Comparison of ENCODE assay signal across 8 cellular contexts in the genomic region with DNA sequence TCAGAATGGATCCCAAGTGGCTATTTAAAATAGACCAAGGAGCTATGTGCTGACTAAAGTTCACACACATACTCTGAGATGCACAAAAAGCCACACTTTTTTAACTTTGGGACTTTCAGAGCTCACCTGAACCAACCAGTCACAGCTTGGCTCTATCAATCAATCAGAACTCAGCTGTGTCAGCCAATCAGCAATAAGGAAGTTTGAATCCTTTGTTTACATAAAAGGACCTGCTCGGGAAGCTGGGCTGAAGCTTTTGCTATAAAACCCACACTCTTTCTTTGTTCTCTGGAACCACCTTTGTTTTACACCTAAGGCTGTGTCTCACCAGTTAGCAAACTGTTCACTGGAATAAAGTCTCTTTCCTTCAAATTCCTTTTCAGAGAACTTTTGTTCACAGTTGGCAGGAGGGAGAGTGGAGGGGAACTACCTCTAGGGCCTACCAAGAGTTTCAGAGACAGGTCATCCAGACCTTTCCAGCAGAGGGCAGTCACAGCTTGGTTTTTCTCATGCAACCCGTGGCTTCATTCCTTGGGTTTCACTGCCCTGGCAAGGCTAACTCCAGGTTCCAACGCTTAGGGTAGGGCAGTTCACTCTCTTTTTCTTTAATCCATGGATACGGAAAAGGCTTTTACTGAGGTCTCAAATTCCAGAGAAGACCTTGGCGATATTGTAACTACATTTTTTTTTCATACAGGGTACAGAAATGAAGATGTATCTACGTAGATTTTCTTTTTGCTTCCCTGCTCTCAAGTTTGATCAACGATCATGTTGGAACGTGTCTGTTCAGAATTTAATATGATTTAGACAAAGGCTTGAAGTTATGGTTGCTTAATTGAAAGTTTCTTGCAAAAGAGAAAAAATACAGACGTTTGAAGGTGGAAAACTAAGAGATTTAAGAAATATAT.
DNase-seq lines count a peak whose midpoint lies in the region; ATAC-seq and TF ChIP-seq lines count a peak whose summit lies in the region.

No MANE protein-coding gene starts in this region.

- no peak overlapping the region for H3K4me3 ChIP-seq in right lobe of liver

- DNase-seq in Ammon's horn (ENCODE audit: low spot score) (peak; percentile 92), NCI-H510A treated with DMSO at 0.1 percent for 48 hours (lab: John Stamatoyannopoulos, UW) (peak; percentile 85), dermis blood vessel endothelial cell (peak; percentile 85), right lobe of liver (peak; percentile 69 to 82 (median 71))
- peak; percentile 38 to 74 for DNase-seq in activated CD4-positive, alpha-beta T cell treated with anti-CD3 and anti-CD28 coated beads, Interleukin-2, amount 50 U/mL, for 24 hours (ENCODE audit: low read depth in 1 of 2, low spot score in 1 of 2)
- peak; percentile 51 to 68 (median 63) for DNase-seq in stimulated activated CD4-positive, alpha-beta T cell treated with anti-CD3 and anti-CD28 coated beads, TNF-alpha, amount 100 ng/mL, for 24 hours (ENCODE audit: low read depth in 3 of 3)

- H3K9me3 ChIP-seq in right lobe of liver, result no peaks in the 10 kb centered on the region

- 26% methylated on average over 9 of the region's 9 CpGs for WGBS in right lobe of liver (ENCODE audit: insufficient coverage, low coverage, low lambda C conversion rate, missing lambda C conversion rate)

- H3K4me1 ChIP-seq in right lobe of liver, result no peaks in the 10 kb centered on the region

- intact Hi-C loops in right lobe of liver (cut with DNase I), result loop anchor here in 1 of 2 donors (10.0 kb wide), 1 partner anchor 208 kb away; no protein-coding TSS in a partner anchor

- peak; percentile 77 to 89 (median 82) for TF ChIP-seq CTCF in right lobe of liver (IDR thresholded peaks at IDR 0.05)

- TF ChIP-seq POLR2A in right lobe of liver (IDR thresholded peaks at IDR 0.05), result no peak

- ATAC-seq in GM19035 (IDR thresholded peaks at IDR 0.05; ENCODE audit: unreplicated experiment), result peak; percentile 88
- ATAC-seq in HG03378 (IDR thresholded peaks at IDR 0.05; ENCODE audit: unreplicated experiment), result peak; percentile 91
- ATAC-seq in right lobe of liver, result peak; percentile 100

- no peak overlapping the region for H3K27ac ChIP-seq in right lobe of liver

- H3K36me3 ChIP-seq in right lobe of liver, result no peaks in the 10 kb centered on the region

- no peaks in the 10 kb centered on the region for H3K27me3 ChIP-seq in right lobe of liver
